ENCODE assay signal across 21 cellular contexts in genomic region chr5:68173007-68173406, GRCh38. TPM values are rescaled to one million over a fixed set of nuclear protein-coding genes. Genes with fewer than 3 reads are reported as not detected.
DNase-seq lines count a peak whose midpoint lies in the region; ATAC-seq and TF ChIP-seq lines count a peak whose summit lies in the region.
"Had no signal": no experiment of that assay in that cellular context is flagged by ENCODE, and none has a peak within 500 bp of the region (broad histone marks: within the 10 kb centered on the region; RNA-seq: fewer than 3 reads in every experiment).

No MANE protein-coding gene starts in this region.

- H3K36me3 ChIP-seq in breast epithelium (no peaks in the 10 kb centered on the region), esophagus muscularis mucosa (no peaks in the 10 kb centered on the region), suprapubic skin (no peaks in the 10 kb centered on the region)
- H3K36me3 ChIP-seq: Peyer's patch, SJSA1 had no signal

- TF ChIP-seq CTCF in breast epithelium (IDR thresholded peaks at IDR 0.05) (no peak), MCF 10A (IDR thresholded peaks at IDR 0.05; ENCODE audit: unreplicated experiment) (no peak), esophagus muscularis mucosa (IDR thresholded peaks at IDR 0.05) (no peak), omental fat pad (IDR thresholded peaks at IDR 0.05) (no peak), suprapubic skin (IDR thresholded peaks at IDR 0.05) (no peak)

- intact Hi-C loops in breast epithelium (cut with DNase I; ENCODE audit: low total_unique reads) = no loop called here
- intact Hi-C loops in MCF 10A (cut with micrococcal nuclease) = no loop called here
- intact Hi-C loops in esophagus muscularis mucosa (cut with DNase I) = loop anchor here (5.0 to 10.0 kb wide), 2 partner anchors 82 to 926 kb away; no protein-coding TSS in a partner anchor

- CTCF ChIA-PET in MCF 10A (lab: Yijun Ruan, JAX) = interaction anchor here (0.6 to 0.8 kb wide), 2 partner anchors 47 to 1007 kb away, joined by 3 read pairs; no protein-coding TSS in a partner anchor

- POLR2A ChIA-PET in MCF 10A (lab: Yijun Ruan, JAX) = interaction anchor here (0.7 to 1.3 kb wide), 3 partner anchors 10 to 44 kb away, joined by 3 to 5 read pairs (median 3); no protein-coding TSS in a partner anchor

- no TSS peak for BruUV-seq in MCF 10A (replicated peaks; lab: Mats Ljungman, UMichigan)

- H3K9me3 ChIP-seq in breast epithelium (no peaks in the 10 kb centered on the region), esophagus muscularis mucosa (no peaks in the 10 kb centered on the region), suprapubic skin (no peaks in the 10 kb centered on the region)
- H3K9me3 ChIP-seq: Peyer's patch, SJSA1 had no signal

- H3K27me3 Mint-ChIP-seq in MCF 10A (ENCODE audit: insufficient read depth, unreplicated experiment) = no peaks in the 10 kb centered on the region

- H3K4me3 Mint-ChIP-seq in MCF 10A (ENCODE audit: unreplicated experiment) = no peak overlapping the region
- H3K4me3 Mint-ChIP-seq: GM23338 had no signal

- H3K27ac ChIP-seq in breast epithelium (peak overlapping the region; percentile 56 to 73), esophagus muscularis mucosa (replicated peaks in 1 of 4) (peak overlapping the region; percentile 82 to 89 (median 87)), suprapubic skin (peak overlapping the region; percentile 55)
- H3K27ac ChIP-seq: 22Rv1, C4-2B, SJSA1 had no signal

- H3K36me3 Mint-ChIP-seq in MCF 10A (ENCODE audit: insufficient read depth, unreplicated experiment) = no peaks in the 10 kb centered on the region

- H3K27ac Mint-ChIP-seq in MCF 10A (ENCODE audit: low read depth, unreplicated experiment) = no peak overlapping the region
- H3K27ac Mint-ChIP-seq: GM23338 had no signal

- no peak for DNase-seq in breast epithelium (ENCODE audit: low spot score in 2 of 2)
- no peak for DNase-seq in MCF 10A (ENCODE audit: unreplicated experiment)
- no peak for DNase-seq in esophagus muscularis mucosa (ENCODE audit: extremely low spot score)
- no peak for DNase-seq in omental fat pad (ENCODE audit: low spot score)
- no peak for DNase-seq in suprapubic skin (ENCODE audit: low spot score in 2 of 2)
- DNase-seq in Ammon's horn (ENCODE audit: low spot score) = no peak
- DNase-seq in kidney tubule cell (ENCODE audit: low spot score) = no peak
- DNase-seq: AML-193, HCEC 1CT, KG1, NCI-H1105, NCI-H2081, NCI-H2171 treated with DMSO at 0.1 percent for 48 hours, NCI-H446, NCI-H526 had no signal

- no peak for TF ChIP-seq EP300 in esophagus muscularis mucosa (IDR thresholded peaks at IDR 0.05)
- TF ChIP-seq EP300 in suprapubic skin (IDR thresholded peaks at IDR 0.05) = no peak

- H3K27me3 ChIP-seq in breast epithelium (no peaks in the 10 kb centered on the region), esophagus muscularis mucosa (no peaks in the 10 kb centered on the region), suprapubic skin (no peaks in the 10 kb centered on the region)
- H3K27me3 ChIP-seq: Peyer's patch, SJSA1 had no signal

- no peaks in the 10 kb centered on the region for H3K4me1 ChIP-seq in breast epithelium
- H3K4me1 ChIP-seq in esophagus muscularis mucosa = peaks cover 26 to 43% (median 38%) of the 10 kb centered on the region in 4 donors
- H3K4me1 ChIP-seq in suprapubic skin = peaks cover 5% of the 10 kb centered on the region
- H3K4me1 ChIP-seq: SJSA1 had no signal

- WGBS in esophagus muscularis mucosa = 73% methylated on average over 3 of the region's 3 CpGs
- WGBS in suprapubic skin = 84% methylated on average over 3 of the region's 3 CpGs

- peaks cover 16% of the 10 kb centered on the region for H3K4me1 Mint-ChIP-seq in MCF 10A (ENCODE audit: insufficient read depth, unreplicated experiment)

- TF ChIP-seq POLR2A in breast epithelium (IDR thresholded peaks at IDR 0.05) (no peak), esophagus muscularis mucosa (IDR thresholded peaks at IDR 0.05; ENCODE audit: low read depth) (no peak), suprapubic skin (IDR thresholded peaks at IDR 0.05) (no peak)

- peaks cover 7% of the 10 kb centered on the region for H3K9me3 Mint-ChIP-seq in MCF 10A (ENCODE audit: unreplicated experiment)
- H3K9me3 Mint-ChIP-seq: GM23338 had no signal

- H3K4me3 ChIP-seq in breast epithelium (no peak overlapping the region), esophagus muscularis mucosa (no peak overlapping the region), suprapubic skin (no peak overlapping the region)
- H3K4me3 ChIP-seq: GM23338, Peyer's patch, SJSA1 had no signal

- ATAC-seq in omental fat pad (ENCODE audit: low FRiP score) (peak; percentile 32), HG03457 (IDR thresholded peaks at IDR 0.05; ENCODE audit: unreplicated experiment) (no peak)
- ATAC-seq: GM23338 had no signal

RNA-seq across cellular contexts. Expression of gene PIK3R1, which starts 42.5 kb away (rescaled TPM):
- total RNA-seq in breast epithelium = 100 to 1,000 TPM; 193 to 429 (median 275) TPM
- 124 and 151 TPM in 2 replicates for total RNA-seq in MCF 10A (2022)
- total RNA-seq in esophagus muscularis mucosa = 100 to 1,000 TPM; 244 to 563 (median 329) TPM
- 100 to 1,000 TPM in 3 of 4 donors, 10 to 100 TPM in 1; 90.5 to 188 (median 148) TPM for total RNA-seq in omental fat pad
- total RNA-seq in suprapubic skin = 100 to 1,000 TPM in 3 of 4 donors, 10 to 100 TPM in 1; 96.5 to 257 (median 181) TPM
